1 cellular context compared by ENCODE assay signal in genomic region chr12:69331846-69332684, GRCh38.
TF ChIP-seq lines count a peak whose summit lies in the region.

No MANE protein-coding gene starts in this region.

TF ChIP-seq in SK-N-SH treated with all-trans-retinoic acid at 6 μM for 48 hours, 23 proteins besides CTCF, POLR2A, EP300 and RAD21 (continued from another document):
- no peak for TF ChIP-seq TSHZ2 (CRISPR knock-in tag; IDR thresholded peaks at IDR 0.05)
- TF ChIP-seq TOX (CRISPR knock-in tag; IDR thresholded peaks at IDR 0.05; ENCODE audit: borderline replicate concordance), result no peak
